ENCODE assay signal across 27 cellular contexts in the genomic region with DNA sequence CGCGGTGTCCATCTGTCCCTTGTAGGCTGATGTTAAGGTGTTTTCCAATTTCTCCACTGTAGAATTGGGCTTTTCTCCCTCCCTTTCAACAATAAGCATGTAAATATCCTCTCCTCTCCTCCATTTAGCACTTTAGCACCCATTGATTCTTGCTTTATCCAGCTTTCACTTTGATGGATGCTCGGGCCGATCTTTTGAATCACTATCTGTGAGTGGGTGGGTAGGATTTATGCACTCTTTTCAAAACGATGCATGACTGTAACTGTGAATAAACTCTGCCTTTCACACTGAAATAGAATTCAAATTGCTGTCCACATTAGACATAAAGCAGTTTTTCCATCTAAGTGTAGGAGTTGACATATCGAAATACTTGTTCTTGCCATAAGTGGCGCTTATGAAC.
"Had no signal": no experiment of that assay in that cellular context is flagged by ENCODE, and none has a peak within 500 bp of the region (broad histone marks: within the 10 kb centered on the region; RNA-seq: fewer than 3 reads in every experiment).

No MANE protein-coding gene starts in this region.

- H3K9me3 Mint-ChIP-seq: activated CD4-positive, alpha-beta memory T cell treated with anti-CD3 and anti-CD28 coated beads for 36 hours; activated CD4-positive, alpha-beta T cell treated with anti-CD3 and anti-CD28 coated beads, Interleukin-2, amount 10 ng/mL, durations not matched to agents 24 days and 14 days; activated naive CD4-positive, alpha-beta T cell treated with anti-CD3 and anti-CD28 coated beads, Interleukin-2, amount 50 U/mL, for 72 hours; activated naive CD8-positive, alpha-beta T cell treated with anti-CD3 and anti-CD28 coated beads, Interleukin-2, amount 10 ng/mL, durations not matched to agents 7 days and 5 days; activated T-cell treated with anti-CD3 and anti-CD28 coated beads, Interleukin-2, amount 50 U/mL, for 24 hours; activated T-cell treated with anti-CD3 and anti-CD28 coated beads, Interleukin-2, amount 50 U/mL, for 72 hours had no signal

- H3K27me3 Mint-ChIP-seq: activated CD4-positive, alpha-beta memory T cell treated with anti-CD3 and anti-CD28 coated beads for 36 hours; activated CD4-positive, alpha-beta T cell treated with anti-CD3 and anti-CD28 coated beads for 36 hours had no signal

- H3K27ac ChIP-seq: body of pancreas, epithelial cell of prostate, esophagus squamous epithelium had no signal

- DNase-seq: activated CD4-positive, alpha-beta memory T cell treated with anti-CD3 and anti-CD28 coated beads for 36 hours; activated CD4-positive, alpha-beta T cell treated with anti-CD3 and anti-CD28 coated beads for 36 hours; activated CD4-positive, alpha-beta T cell treated with anti-CD3 and anti-CD28 coated beads, Interleukin-2, amount 10 ng/mL, durations not matched to agents 24 days and 14 days; activated CD4-positive, CD25-positive, alpha-beta regulatory T cell; activated CD4-positive, CD25-positive, alpha-beta regulatory T cell treated with anti-CD3 and anti-CD28 coated beads, Interleukin-2, amount 50 U/mL, for 72 hours; activated CD8-positive, alpha-beta memory T cell treated with anti-CD3 and anti-CD28 coated beads, Interleukin-2, amount 50 U/mL, for 48 hours; activated CD8-positive, alpha-beta T cell treated with anti-CD3 and anti-CD28 coated beads, Interleukin-2, amount 10 ng/mL, durations not matched to agents 7 days and 5 days; activated gamma-delta T cell; activated naive CD4-positive, alpha-beta T cell; activated naive CD4-positive, alpha-beta T cell treated with anti-CD3 and anti-CD28 coated beads, Interleukin-2, amount 10 ng/mL, durations not matched to agents 7 days and 5 days; activated naive CD8-positive, alpha-beta T cell treated with anti-CD3 and anti-CD28 coated beads, Interleukin-2, amount 10 ng/mL, durations not matched to agents 7 days and 5 days; activated T-cell treated with anti-CD3 and anti-CD28 coated beads for 4 hours; activated T-cell treated with anti-CD3 and anti-CD28 coated beads, Interleukin-2, amount 50 U/mL, for 24 hours; activated T-cell treated with anti-CD3 and anti-CD28 coated beads, Interleukin-2, amount 50 U/mL, for 72 hours; amniotic stem cell; body of pancreas; effector CD8-positive, alpha-beta T cell; esophagus squamous epithelium; foreskin fibroblast; head of caudate nucleus; T-helper 2 cell had no signal

- ATAC-seq: activated CD4-positive, alpha-beta T cell treated with anti-CD3 and anti-CD28 coated beads for 36 hours; activated CD8-positive, alpha-beta T cell treated with anti-CD3 and anti-CD28 coated beads, Interleukin-2, amount 10 ng/mL, durations not matched to agents 7 days and 5 days; activated naive CD4-positive, alpha-beta T cell treated with anti-CD3 and anti-CD28 coated beads, Interleukin-2, amount 50 U/mL, for 72 hours; activated T-cell treated with anti-CD3 and anti-CD28 coated beads, Interleukin-2, amount 50 U/mL, for 72 hours; body of pancreas had no signal

- H3K4me1 Mint-ChIP-seq: activated CD4-positive, alpha-beta T cell treated with anti-CD3 and anti-CD28 coated beads for 36 hours had no signal

- H3K36me3 Mint-ChIP-seq: activated CD4-positive, alpha-beta memory T cell treated with anti-CD3 and anti-CD28 coated beads for 36 hours; activated naive CD4-positive, alpha-beta T cell treated with anti-CD3 and anti-CD28 coated beads, Interleukin-2, amount 10 ng/mL, durations not matched to agents 7 days and 5 days; activated naive CD4-positive, alpha-beta T cell treated with anti-CD3 and anti-CD28 coated beads, Interleukin-2, amount 50 U/mL, for 72 hours; activated naive CD8-positive, alpha-beta T cell treated with anti-CD3 and anti-CD28 coated beads, Interleukin-2, amount 10 ng/mL, durations not matched to agents 7 days and 5 days had no signal

- FAIRE-seq: colon, endometrium, endothelial cell of umbilical vein, frontal cortex had no signal

- H3K9me3 ChIP-seq: body of pancreas, esophagus squamous epithelium had no signal

- H3K27me3 ChIP-seq: body of pancreas, esophagus squamous epithelium had no signal

- H3K4me3 ChIP-seq: body of pancreas, esophagus squamous epithelium had no signal

- H3K36me3 ChIP-seq: esophagus squamous epithelium had no signal

- H3K27ac Mint-ChIP-seq: activated CD4-positive, alpha-beta memory T cell treated with anti-CD3 and anti-CD28 coated beads for 36 hours; activated CD4-positive, alpha-beta T cell treated with anti-CD3 and anti-CD28 coated beads for 36 hours; activated CD4-positive, alpha-beta T cell treated with anti-CD3 and anti-CD28 coated beads, Interleukin-2, amount 10 ng/mL, durations not matched to agents 24 days and 14 days; activated CD8-positive, alpha-beta T cell treated with anti-CD3 and anti-CD28 coated beads, Interleukin-2, amount 10 ng/mL, durations not matched to agents 7 days and 5 days; activated naive CD4-positive, alpha-beta T cell treated with anti-CD3 and anti-CD28 coated beads, Interleukin-2, amount 10 ng/mL, durations not matched to agents 7 days and 5 days; activated naive CD4-positive, alpha-beta T cell treated with anti-CD3 and anti-CD28 coated beads, Interleukin-2, amount 50 U/mL, for 72 hours; activated naive CD8-positive, alpha-beta T cell treated with anti-CD3 and anti-CD28 coated beads, Interleukin-2, amount 10 ng/mL, durations not matched to agents 7 days and 5 days; activated T-cell treated with anti-CD3 and anti-CD28 coated beads, Interleukin-2, amount 50 U/mL, for 24 hours; activated T-cell treated with anti-CD3 and anti-CD28 coated beads, Interleukin-2, amount 50 U/mL, for 72 hours had no signal

- H3K4me1 ChIP-seq: body of pancreas, esophagus squamous epithelium had no signal

- H3K4me3 Mint-ChIP-seq: activated CD4-positive, alpha-beta memory T cell treated with anti-CD3 and anti-CD28 coated beads for 36 hours; activated CD4-positive, alpha-beta T cell treated with anti-CD3 and anti-CD28 coated beads for 36 hours; activated CD4-positive, alpha-beta T cell treated with anti-CD3 and anti-CD28 coated beads, Interleukin-2, amount 10 ng/mL, durations not matched to agents 24 days and 14 days; activated CD8-positive, alpha-beta T cell treated with anti-CD3 and anti-CD28 coated beads, Interleukin-2, amount 10 ng/mL, durations not matched to agents 7 days and 5 days; activated naive CD4-positive, alpha-beta T cell treated with anti-CD3 and anti-CD28 coated beads, Interleukin-2, amount 10 ng/mL, durations not matched to agents 7 days and 5 days; activated naive CD8-positive, alpha-beta T cell treated with anti-CD3 and anti-CD28 coated beads, Interleukin-2, amount 10 ng/mL, durations not matched to agents 7 days and 5 days; activated T-cell treated with anti-CD3 and anti-CD28 coated beads, Interleukin-2, amount 50 U/mL, for 24 hours; activated T-cell treated with anti-CD3 and anti-CD28 coated beads, Interleukin-2, amount 50 U/mL, for 72 hours had no signal
